Comparison of ENCODE assay signal across 15 cellular contexts in the genomic region with DNA sequence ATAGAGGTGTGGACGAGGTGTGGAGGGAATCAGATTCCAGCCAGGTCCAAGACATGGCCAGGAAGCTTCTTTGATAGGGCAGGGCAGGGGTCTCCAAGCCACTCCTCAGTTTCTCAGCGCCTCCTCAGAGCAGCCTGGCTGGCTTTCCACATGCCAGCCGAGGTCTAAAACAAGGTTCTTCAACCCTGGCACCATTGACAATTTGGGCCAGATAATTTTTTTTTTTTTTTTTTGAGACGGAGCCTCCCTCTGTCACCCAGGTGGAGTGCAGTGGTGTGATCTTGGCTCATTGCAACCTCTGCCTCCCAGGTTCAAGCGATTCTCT. TPM values are rescaled to one million over a fixed set of nuclear protein-coding genes. Genes with fewer than 3 reads are reported as not detected.
DNase-seq lines count a peak whose midpoint lies in the region; ATAC-seq and TF ChIP-seq lines count a peak whose summit lies in the region.
"Had no signal": no experiment of that assay in that cellular context is flagged by ENCODE, and none has a peak within 500 bp of the region (broad histone marks: within the 10 kb centered on the region; RNA-seq: fewer than 3 reads in every experiment).

No MANE protein-coding gene starts in this region.

- no peak overlapping the region for H2AFZ ChIP-seq in hepatocyte

- H3K9me3 Mint-ChIP-seq in Calu3 (ENCODE audit: low read depth, unreplicated experiment), result no peaks in the 10 kb centered on the region
- H3K9me3 Mint-ChIP-seq: activated naive CD4-positive, alpha-beta T cell treated with anti-CD3 and anti-CD28 coated beads, Interleukin-2, amount 50 U/mL, for 24 hours; T-cell had no signal

- peak overlapping the region; percentile 97 for H3K27ac Mint-ChIP-seq in Calu3 (ENCODE audit: unreplicated experiment)
- H3K27ac Mint-ChIP-seq: activated naive CD4-positive, alpha-beta T cell treated with anti-CD3 and anti-CD28 coated beads, Interleukin-2, amount 50 U/mL, for 24 hours; T-cell had no signal

- no TSS peak for BruUV-seq in Calu3 (replicated peaks; lab: Mats Ljungman, UMichigan)

- TF ChIP-seq CTCF in Calu3 (IDR thresholded peaks at IDR 0.05; ENCODE audit: unreplicated experiment) (no peak), RWPE2 (IDR thresholded peaks at IDR 0.05; ENCODE audit: poor library complexity, severe bottlenecking) (no peak), hepatocyte (IDR thresholded peaks at IDR 0.05; ENCODE audit: poor library complexity) (no peak), prostate gland (IDR thresholded peaks at IDR 0.05) (no peak)

- H3K4me3 ChIP-seq in RWPE2 (ENCODE audit: severe bottlenecking) (no peak overlapping the region), hepatocyte (no peak overlapping the region), prostate gland (no peak overlapping the region)
- H3K4me3 ChIP-seq: thoracic aorta had no signal

- peak overlapping the region; percentile 42 for H3K4me3 Mint-ChIP-seq in Calu3 (ENCODE audit: low read depth, unreplicated experiment)
- H3K4me3 Mint-ChIP-seq: activated naive CD4-positive, alpha-beta T cell treated with anti-CD3 and anti-CD28 coated beads, Interleukin-2, amount 50 U/mL, for 24 hours; T-cell had no signal

- H3K4me1 ChIP-seq in RWPE2 (ENCODE audit: insufficient read depth, poor library complexity, severe bottlenecking), result peaks cover 15% of the 10 kb centered on the region
- H3K4me1 ChIP-seq in hepatocyte (ENCODE audit: insufficient read depth), result peaks cover 19% of the 10 kb centered on the region
- H3K4me1 ChIP-seq in prostate gland (replicated peaks), result peaks cover 5% of the 10 kb centered on the region

- H3K9me3 ChIP-seq in RWPE2 (ENCODE audit: severe bottlenecking) (no peaks in the 10 kb centered on the region), hepatocyte (ENCODE audit: low read depth) (no peaks in the 10 kb centered on the region), prostate gland (no peaks in the 10 kb centered on the region)
- H3K9me3 ChIP-seq: thoracic aorta had no signal

- H3K27me3 Mint-ChIP-seq in Calu3 (ENCODE audit: unreplicated experiment), result no peaks in the 10 kb centered on the region
- H3K27me3 Mint-ChIP-seq: activated naive CD4-positive, alpha-beta T cell treated with anti-CD3 and anti-CD28 coated beads, Interleukin-2, amount 50 U/mL, for 24 hours; T-cell had no signal

- CTCF ChIA-PET in Calu3 (lab: Charles Lee), result interaction anchor here (0.5 to 2.3 kb wide), 21 partner anchors 11 to 839 kb away, joined by 3 to 38 read pairs (median 4); a partner anchor contains a TSS

- no peak overlapping the region for H3K4me2 ChIP-seq in hepatocyte

- TF ChIP-seq POLR2A in prostate gland (IDR thresholded peaks at IDR 0.05), result no peak

- no peaks in the 10 kb centered on the region for H3K79me2 ChIP-seq in hepatocyte

- no peak for ATAC-seq in RWPE2 (ENCODE audit: low read depth)
- ATAC-seq in GM18498 (IDR thresholded peaks at IDR 0.05; ENCODE audit: unreplicated experiment), result no peak
- ATAC-seq in GM19452 (IDR thresholded peaks at IDR 0.05; ENCODE audit: unreplicated experiment), result no peak
- ATAC-seq: activated CD4-positive, CD25-positive, alpha-beta regulatory T cell treated with anti-CD3 and anti-CD28 coated beads, Interleukin-2, amount 50 U/mL, for 24 hours; T-cell had no signal

- DNase-seq in Calu3 (no peak), RWPE2 (ENCODE audit: low spot score) (no peak), hepatocyte (ENCODE audit: low spot score) (no peak), prostate gland (ENCODE audit: low spot score) (no peak), NCI-H2196 treated with DMSO at 0.1 percent for 48 hours (lab: John Stamatoyannopoulos, UW; ENCODE audit: unreplicated experiment) (no peak), NCI-H774 (lab: John Stamatoyannopoulos, UW) (no peak)
- DNase-seq: effector memory CD4-positive, alpha-beta T cell; midbrain; NCI-H1694 treated with DMSO at 0.1 percent for 48 hours; T-cell had no signal

- H4K20me1 ChIP-seq in hepatocyte (ENCODE audit: insufficient read depth, poor library complexity, severe bottlenecking), result no peaks in the 10 kb centered on the region

- H3K36me3 ChIP-seq in RWPE2 (ENCODE audit: low read depth) (no peaks in the 10 kb centered on the region), hepatocyte (replicated peaks; ENCODE audit: insufficient read depth, low read depth) (no peaks in the 10 kb centered on the region), prostate gland (no peaks in the 10 kb centered on the region)
- H3K36me3 ChIP-seq: thoracic aorta had no signal

- 74% methylated on average over 5 of the region's 5 CpGs for WGBS in hepatocyte (ENCODE audit: low lambda C conversion rate, missing lambda C conversion rate)
- WGBS in prostate gland, result 57% methylated on average over 5 of the region's 5 CpGs

- peaks cover 50% of the 10 kb centered on the region for H3K36me3 Mint-ChIP-seq in Calu3 (ENCODE audit: insufficient read depth, unreplicated experiment)

- intact Hi-C loops in Calu3 (cut with micrococcal nuclease; ENCODE audit: unreplicated experiment) (loop anchor here (1.0 to 10.0 kb wide), 4 partner anchors 47 to 277 kb away; no protein-coding TSS in a partner anchor), prostate gland (cut with DNase I) (no loop called here)

- H3K4me1 Mint-ChIP-seq in Calu3 (ENCODE audit: low read depth, unreplicated experiment), result peaks cover 70% of the 10 kb centered on the region

- no peaks in the 10 kb centered on the region for H3K27me3 ChIP-seq in RWPE2 (ENCODE audit: insufficient read depth, poor library complexity, severe bottlenecking)
- no peaks in the 10 kb centered on the region for H3K27me3 ChIP-seq in hepatocyte
- no peaks in the 10 kb centered on the region for H3K27me3 ChIP-seq in prostate gland (replicated peaks; ENCODE audit: insufficient read depth)

- H3K9me2 ChIP-seq in hepatocyte (replicated peaks; ENCODE audit: insufficient read depth), result no peaks in the 10 kb centered on the region

- H3K27ac ChIP-seq in RWPE2 (ENCODE audit: poor library complexity, severe bottlenecking) (peak overlapping the region; percentile 71), hepatocyte (peak overlapping the region; percentile 90), prostate gland (peak overlapping the region; percentile 50 to 65)
- H3K27ac ChIP-seq: thoracic aorta had no signal

RNA-seq across cellular contexts. Expression of a gene that starts 21.3 kb away (rescaled TPM):
- 234 and 245 TPM in 2 replicates for total RNA-seq in Calu3 (2022)
- total RNA-seq in hepatocyte, result 95.1 and 101 TPM in 2 replicates
- 7.3 and 8.1 TPM in 2 replicates for polyA plus RNA-seq in hepatocyte
- total RNA-seq in prostate gland, result 10 to 100 TPM; 75.7 to 85.8 TPM

RNA-seq across cellular contexts. Expression of a gene that starts 58.0 kb away (rescaled TPM):
- total RNA-seq in Calu3 (2022), result 10.2 and 12.9 TPM in 2 replicates
- total RNA-seq in hepatocyte, result 1.2 and 2.3 TPM in 2 replicates
- 3.1 and 3.6 TPM in 2 replicates for polyA plus RNA-seq in hepatocyte
- 1 to 10 TPM; 2.8 to 7.0 TPM for total RNA-seq in prostate gland
